ENCODE assay signal across 30 cellular contexts in the genomic region with DNA sequence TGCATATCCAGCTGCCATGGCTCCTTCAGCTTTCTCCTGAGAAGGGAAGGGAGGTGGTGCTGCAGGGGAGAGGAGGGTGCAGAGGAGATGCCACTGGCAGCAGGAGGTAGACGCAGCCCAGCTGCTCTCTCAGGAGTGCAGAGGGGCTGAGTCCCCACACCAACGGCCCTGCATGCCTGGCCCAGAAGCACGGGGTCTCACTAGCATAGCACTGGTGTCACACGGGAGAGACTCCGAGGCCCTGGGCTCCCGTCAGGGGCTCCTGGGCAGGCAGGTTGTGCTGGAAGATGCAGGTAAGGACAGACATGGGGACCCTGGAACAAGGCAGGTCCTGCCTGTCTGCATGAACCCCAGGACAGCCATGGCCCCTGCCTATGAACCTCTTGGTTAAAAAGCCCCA.
"Had no signal": no experiment of that assay in that cellular context is flagged by ENCODE, and none has a peak within 500 bp of the region (broad histone marks: within the 10 kb centered on the region; RNA-seq: fewer than 3 reads in every experiment).

No MANE protein-coding gene starts in this region.

- H3K4me3 ChIP-seq: coronary artery, dorsolateral prefrontal cortex had no signal

- ATAC-seq: activated CD4-positive, CD25-positive, alpha-beta regulatory T cell treated with anti-CD3 and anti-CD28 coated beads, Interleukin-2, amount 50 U/mL, for 24 hours; activated CD8-positive, alpha-beta T cell treated with anti-CD3 and anti-CD28 coated beads for 36 hours; activated T-cell treated with anti-CD3 and anti-CD28 coated beads, Interleukin-2, amount 50 U/mL, for 4 hours; activated T-helper 17 cell treated with anti-CD3 and anti-CD28 coated beads, Interleukin-2, amount 50 U/mL, for 72 hours; esophagus mucosa; T-helper 17 cell had no signal

- H3K4me3 Mint-ChIP-seq: activated B cell treated with CpG ODN at 0.5 μM for 24 hours; activated CD8-positive, alpha-beta T cell treated with anti-CD3 and anti-CD28 coated beads for 36 hours; activated naive CD8-positive, alpha-beta T cell; activated T-cell treated with anti-CD3 and anti-CD28 coated beads, Interleukin-2, amount 50 U/mL, for 4 hours; activated T-helper 17 cell treated with anti-CD3 and anti-CD28 coated beads, Interleukin-2, amount 50 U/mL, for 72 hours; central memory CD8-positive, alpha-beta T cell; dendritic cell treated with granulocyte-macrophage colony-stimulating factor and Interleukin-4, amounts not matched to agents 40 ng/mL and 50 ng/mL, for 4 days; endodermal cell; T-helper 17 cell; T-helper 2 cell treated with Interferon-gamma antibody and Interleukin-4, amounts not matched to agents 5 μg/mL and 100 μg/mL, for 36 hours had no signal

- H3K9me3 Mint-ChIP-seq: activated B cell treated with CpG ODN at 0.5 μM for 24 hours; activated CD8-positive, alpha-beta T cell treated with anti-CD3 and anti-CD28 coated beads for 36 hours; activated T-cell treated with anti-CD3 and anti-CD28 coated beads, Interleukin-2, amount 50 U/mL, for 4 hours; activated T-helper 17 cell treated with anti-CD3 and anti-CD28 coated beads, Interleukin-2, amount 50 U/mL, for 72 hours; central memory CD8-positive, alpha-beta T cell; dendritic cell treated with granulocyte-macrophage colony-stimulating factor and Interleukin-4, amounts not matched to agents 40 ng/mL and 50 ng/mL, for 4 days; endodermal cell; T-helper 2 cell treated with Interferon-gamma antibody and Interleukin-4, amounts not matched to agents 5 μg/mL and 100 μg/mL, for 36 hours had no signal

- H3K27me3 ChIP-seq: brain microvascular endothelial cell had no signal

- H3K4me1 Mint-ChIP-seq: activated B cell treated with CpG ODN at 0.5 μM for 24 hours; activated T-helper 17 cell treated with anti-CD3 and anti-CD28 coated beads, Interleukin-2, amount 50 U/mL, for 72 hours; central memory CD8-positive, alpha-beta T cell; T-helper 17 cell had no signal

- H3K27ac ChIP-seq: brain microvascular endothelial cell, coronary artery, dorsolateral prefrontal cortex, WERI-Rb-1 had no signal

- H3K27ac Mint-ChIP-seq: activated B cell treated with CpG ODN at 0.5 μM for 24 hours; activated CD8-positive, alpha-beta T cell treated with anti-CD3 and anti-CD28 coated beads for 36 hours; activated naive CD8-positive, alpha-beta T cell; activated T-helper 17 cell treated with anti-CD3 and anti-CD28 coated beads, Interleukin-2, amount 50 U/mL, for 72 hours; dendritic cell treated with granulocyte-macrophage colony-stimulating factor and Interleukin-4, amounts not matched to agents 40 ng/mL and 50 ng/mL, for 4 days; endodermal cell; T-helper 17 cell; T-helper 2 cell treated with Interferon-gamma antibody and Interleukin-4, amounts not matched to agents 5 μg/mL and 100 μg/mL, for 36 hours had no signal

- H3K27me3 Mint-ChIP-seq: activated B cell treated with CpG ODN at 0.5 μM for 24 hours; activated CD8-positive, alpha-beta T cell treated with anti-CD3 and anti-CD28 coated beads for 36 hours; activated naive CD8-positive, alpha-beta T cell; activated T-helper 17 cell treated with anti-CD3 and anti-CD28 coated beads, Interleukin-2, amount 50 U/mL, for 72 hours; dendritic cell treated with granulocyte-macrophage colony-stimulating factor and Interleukin-4, amounts not matched to agents 40 ng/mL and 50 ng/mL, for 4 days; T-helper 17 cell had no signal

- H3K36me3 ChIP-seq: brain microvascular endothelial cell, WERI-Rb-1 had no signal

- H3K36me3 Mint-ChIP-seq: activated naive CD8-positive, alpha-beta T cell had no signal

- DNase-seq: activated B cell treated with CpG ODN at 0.5 μM for 24 hours; activated CD4-positive, alpha-beta T cell treated with anti-CD3 and anti-CD28 coated beads for 48 hours; activated CD4-positive, alpha-beta T cell treated with anti-CD3 and anti-CD28 coated beads, Interleukin-2, amount 50 U/mL, for 1 hour; activated CD4-positive, alpha-beta T cell treated with anti-CD3 and anti-CD28 coated beads, Interleukin-2, amount 50 U/mL, for 48 hours; activated CD8-positive, alpha-beta memory T cell treated with anti-CD3 and anti-CD28 coated beads for 24 hours; activated CD8-positive, alpha-beta T cell treated with anti-CD3 and anti-CD28 coated beads for 36 hours; activated effector memory CD4-positive, alpha-beta T cell treated with Interleukin-2 at 50 U/mL for 16 hours; activated gamma-delta T cell treated with Interleukin-2 at 50 U/mL for 16 hours; activated naive CD4-positive, alpha-beta T cell treated with anti-CD3 and anti-CD28 coated beads, Interleukin-2, amount 50 U/mL, for 16 hours; activated naive CD4-positive, alpha-beta T cell treated with Interleukin-2 at 50 U/mL for 16 hours; activated T-cell treated with anti-CD3 and anti-CD28 coated beads, Interleukin-2, amount 50 U/mL, for 4 hours; amniotic stem cell; anterior cingulate cortex; brain microvascular endothelial cell; dorsolateral prefrontal cortex; effector memory CD4-positive, alpha-beta T cell; endodermal cell; foreskin fibroblast; head of caudate nucleus; T-helper 17 cell; T1000; WERI-Rb-1 had no signal
